ENCODE assay signal across 21 cellular contexts in the genomic region with DNA sequence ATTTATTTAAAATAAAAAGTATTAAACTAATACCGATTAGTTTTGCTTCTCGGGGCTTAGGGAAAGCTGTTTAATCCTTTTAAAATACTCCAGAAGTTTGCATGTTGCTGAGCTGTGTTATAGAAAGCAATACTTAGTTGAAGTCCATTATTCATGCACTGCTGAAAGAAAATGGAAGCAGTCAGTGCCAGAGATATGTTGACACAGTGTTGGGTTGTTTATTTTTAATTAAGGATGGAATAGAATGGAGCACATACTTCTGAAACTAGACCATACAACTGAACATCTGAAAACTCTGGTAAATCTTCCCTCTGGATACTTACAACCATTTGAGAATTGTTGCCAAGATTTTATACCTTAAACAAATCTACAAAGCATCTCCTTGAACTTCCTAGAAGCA.
DNase-seq lines count a peak whose midpoint lies in the region; ATAC-seq, FAIRE-seq and TF ChIP-seq lines count a peak whose summit lies in the region.
"Had no signal": no experiment of that assay in that cellular context is flagged by ENCODE, and none has a peak within 500 bp of the region (broad histone marks: within the 10 kb centered on the region; RNA-seq: fewer than 3 reads in every experiment).

No MANE protein-coding gene starts in this region.

- H3K9me3 ChIP-seq in pancreas, result no peaks in the 10 kb centered on the region
- H3K9me3 ChIP-seq: HAP-1 had no signal

- no peak for ATAC-seq in foreskin keratinocyte
- ATAC-seq in pancreas, result no peak
- no peak for ATAC-seq in GM18520 (IDR thresholded peaks at IDR 0.05; ENCODE audit: unreplicated experiment)

- peak; percentile 91 for DNase-seq in DMS79 treated with DMSO at 0.1 percent for 48 hours (lab: John Stamatoyannopoulos, UW)
- DNase-seq in M059J (ENCODE audit: low read depth), result peak; percentile 6
- peak; percentile 2 for DNase-seq in iris pigment epithelial cell (ENCODE audit: low read depth)
- DNase-seq in foreskin keratinocyte, result no peak
- no peak for DNase-seq in lower leg skin (ENCODE audit: low spot score in 2 of 2)
- DNase-seq in pancreas, result no peak
- DNase-seq: C1 segment of cervical spinal cord; Calu3; CD4-positive, alpha-beta T cell; DMS 273 treated with DMSO at 0.1 percent for 48 hours; EL; HFFc6 had no signal

- H3K27ac ChIP-seq in VCaP, result peak overlapping the region; percentile 40
- no peak overlapping the region for H3K27ac ChIP-seq in foreskin keratinocyte
- no peak overlapping the region for H3K27ac ChIP-seq in pancreas
- H3K27ac ChIP-seq: HL-60 had no signal

- no peak for TF ChIP-seq POLR2A in lower leg skin (IDR thresholded peaks at IDR 0.05)

- no peak overlapping the region for H3K4me3 ChIP-seq in lower leg skin (ENCODE audit: low read depth, poor library complexity, severe bottlenecking)
- H3K4me3 ChIP-seq in pancreas, result no peak overlapping the region
- H3K4me3 ChIP-seq: HAP-1 had no signal

- TF ChIP-seq CTCF in VCaP (conservative IDR thresholded peaks at IDR 0.05) (no peak), foreskin keratinocyte (conservative IDR thresholded peaks at IDR 0.05) (no peak), lower leg skin (IDR thresholded peaks at IDR 0.05) (no peak), pancreas (IDR thresholded peaks at IDR 0.05) (no peak)

- H3K27me3 ChIP-seq in foreskin keratinocyte (peaks cover 4% of the 10 kb centered on the region), pancreas (no peaks in the 10 kb centered on the region)

- no peak for FAIRE-seq in pancreas (lab: Jason Lieb, UNC)
- FAIRE-seq: A204.1, G401.6, GM12891, GM19239, H1 had no signal

- no peaks in the 10 kb centered on the region for H3K36me3 ChIP-seq in pancreas
- H3K36me3 ChIP-seq: HAP-1 had no signal

- intact Hi-C loops in lower leg skin (cut with DNase I; ENCODE audit: low total_unique reads), result no loop called here
- intact Hi-C loops in pancreas (cut with DNase I), result no loop called here

- WGBS in lower leg skin, 2 donors, result 84% methylated on average over 2 of the region's 2 CpGs
- 66 to 73% methylated on average over 2 of the region's 2 CpGs for WGBS in pancreas, 2 donors

- H3K4me1 ChIP-seq in foreskin keratinocyte (no peaks in the 10 kb centered on the region), pancreas (no peaks in the 10 kb centered on the region)

Comparison
In these comparisons a context has a peak if more than half of its experiments do, and no peak if none do; other contexts are left out.
1. DNase-seq: peak in DMS79 treated with DMSO at 0.1 percent for 48 hours (single experiment), M059J (single experiment) and iris pigment epithelial cell (single experiment); none in foreskin keratinocyte (0 of 2), lower leg skin (0 of 2) and pancreas (0 of 6).